In the genomic region with DNA sequence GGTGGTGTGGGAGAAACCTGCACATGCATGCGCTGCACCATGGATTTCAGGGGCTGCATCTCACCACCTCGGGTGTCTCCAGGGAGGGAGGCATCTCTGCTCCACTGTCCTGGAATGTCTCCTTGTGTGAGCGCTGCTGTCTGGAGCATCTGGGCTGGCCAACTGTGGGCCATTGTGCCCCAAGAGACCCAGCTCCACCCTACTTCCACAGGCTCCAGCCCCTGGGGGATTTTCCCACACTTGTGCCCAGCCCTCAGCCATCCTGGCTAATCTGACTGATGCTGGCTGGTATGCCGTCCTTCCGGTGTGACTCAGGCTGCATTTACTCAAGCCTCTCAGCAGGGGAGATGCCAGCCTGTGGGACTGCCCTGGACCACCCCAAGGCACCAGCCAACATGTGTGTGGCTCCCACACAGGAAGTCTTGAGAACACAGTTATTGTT, we compare ENCODE assay signal across 11 cellular contexts.
A peak's percentile ranks its signal among the peaks of the same experiment; 100 is the strongest.
DNase-seq lines count a peak whose midpoint lies in the region; ATAC-seq and TF ChIP-seq lines count a peak whose summit lies in the region.
"Had no signal": no experiment of that assay in that cellular context is flagged by ENCODE, and none has a peak within 500 bp of the region (broad histone marks: within the 10 kb centered on the region; RNA-seq: fewer than 3 reads in every experiment).

No MANE protein-coding gene starts in this region.

- 67 to 76% (median 70%) methylated on average over 4 to 5 of the region's 5 CpGs for WGBS in heart left ventricle, 4 donors
- 91 to 95% methylated on average over 5 of the region's 5 CpGs for WGBS in sigmoid colon, 2 donors
- 81% methylated on average over 5 of the region's 5 CpGs for WGBS in mesenchymal stem cell

- no peak overlapping the region for H3K14ac ChIP-seq in mesenchymal stem cell (ENCODE audit: low read length in 2 of 2)

- H3K9ac ChIP-seq in HCT116 (ENCODE audit: low read length): no peak overlapping the region
- no peak overlapping the region for H3K9ac ChIP-seq in mesenchymal stem cell (ENCODE audit: low read length)

- H3K4ac ChIP-seq in mesenchymal stem cell (ENCODE audit: low read depth in 1 of 2, low read length in 2 of 2): no peak overlapping the region

- TF ChIP-seq POLR2A in HCT116 (IDR thresholded peaks at IDR 0.05; ENCODE audit: borderline replicate concordance, extremely low read depth, insufficient read depth, insufficient read length): no peak
- TF ChIP-seq POLR2A in heart left ventricle (IDR thresholded peaks at IDR 0.05): no peak
- TF ChIP-seq POLR2A in sigmoid colon (IDR thresholded peaks at IDR 0.05): no peak

- H3K9me2 ChIP-seq in HCT116 (ENCODE audit: insufficient read depth): no peaks in the 10 kb centered on the region

- POLR2A ChIA-PET in HCT116 (lab: Charles Lee): no interaction called here

- no TSS peak for BruUV-seq in HCT116 (replicated peaks; lab: Mats Ljungman, UMichigan)

- H2AFZ ChIP-seq in HCT116 (ENCODE audit: low read depth, low read length, poor library complexity, severe bottlenecking): no peak overlapping the region
- no peak overlapping the region for H2AFZ ChIP-seq in mesenchymal stem cell (ENCODE audit: low read depth, low read length)

- no peak for TF ChIP-seq EP300 in sigmoid colon (IDR thresholded peaks at IDR 0.05)

- H2BK5ac ChIP-seq in mesenchymal stem cell (ENCODE audit: low read depth, low read length, poor library complexity, severe bottlenecking): no peak overlapping the region

- H3K18ac ChIP-seq in mesenchymal stem cell (ENCODE audit: low read depth in 1 of 2, low read length in 2 of 2): no peak overlapping the region

- H3K9me3 ChIP-seq in HCT116 (ENCODE audit: control insufficient read depth in 1 of 2, insufficient read depth in 1 of 2, low read depth in 1 of 2, low read length in 2 of 2) (peaks cover 0 to 7% of the 10 kb centered on the region in 2 experiments; a peak in 1 of 4 replicates), heart left ventricle (no peaks in the 10 kb centered on the region), sigmoid colon (no peaks in the 10 kb centered on the region), mesenchymal stem cell (ENCODE audit: control insufficient read depth, low read length) (no peaks in the 10 kb centered on the region)
- H3K9me3 ChIP-seq: testis had no signal

- intact Hi-C loops in HCT116 (cut with micrococcal nuclease): loop anchor here (5.0 kb wide), 1 partner anchor 113 kb away; a partner anchor contains a TSS
- intact Hi-C loops in heart left ventricle (cut with DNase I): no loop called here
- intact Hi-C loops in sigmoid colon (cut with DNase I): no loop called here

- DNase-seq in HCT116 (ENCODE audit: low read depth, low spot score) (no peak), RPMI7951 (ENCODE audit: low read depth) (peak; percentile 6), heart left ventricle (peak; percentile 5 to 29 (median 15)), sigmoid colon (peak; percentile 36), HuH-7.5 (ENCODE audit: low spot score) (no peak), mesenchymal stem cell (no peak)
- DNase-seq: activated CD4-positive, alpha-beta memory T cell treated with anti-CD3 and anti-CD28 coated beads for 36 hours; activated gamma-delta T cell treated with Interleukin-2 at 50 U/mL for 16 hours; MV-4-11; testis had no signal

- TF ChIP-seq CTCF in HCT116 (IDR thresholded peaks at IDR 0.05 in 2 of 3, conservative IDR thresholded peaks at IDR 0.05 in 1 of 3; ENCODE audit: borderline replicate concordance in 1 of 3, insufficient read depth in 1 of 3, low read depth in 2 of 3, low read length in 2 of 3): no peak
- no peak for TF ChIP-seq CTCF in heart left ventricle (IDR thresholded peaks at IDR 0.05)
- TF ChIP-seq CTCF in sigmoid colon (IDR thresholded peaks at IDR 0.05): no peak

- H4K91ac ChIP-seq in mesenchymal stem cell (ENCODE audit: low read length): no peak overlapping the region

- H3K4me3 ChIP-seq in HCT116 (replicated peaks in 1 of 2; ENCODE audit: low read depth in 1 of 2, low read length in 2 of 2) (no peak overlapping the region), heart left ventricle (no peak overlapping the region), sigmoid colon (no peak overlapping the region), mesenchymal stem cell (ENCODE audit: insufficient read depth in 1 of 2, low read depth in 1 of 2, low read length in 2 of 2) (no peak overlapping the region)
- H3K4me3 ChIP-seq: testis had no signal

- H2AK5ac ChIP-seq in mesenchymal stem cell (ENCODE audit: low read length, severe bottlenecking): no peak overlapping the region

- H4K8ac ChIP-seq in mesenchymal stem cell (ENCODE audit: low read length): no peak overlapping the region

- no peak overlapping the region for H2BK120ac ChIP-seq in mesenchymal stem cell (ENCODE audit: low read depth, low read length)

- H2BK15ac ChIP-seq in mesenchymal stem cell (ENCODE audit: low read depth, poor library complexity, severe bottlenecking): no peak overlapping the region

- H3K79me1 ChIP-seq in mesenchymal stem cell (replicated peaks; ENCODE audit: low read length, poor library complexity, severe bottlenecking): no peaks in the 10 kb centered on the region

- H3K27me3 ChIP-seq in HCT116 (ENCODE audit: insufficient read depth, low read length) (no peaks in the 10 kb centered on the region), heart left ventricle (no peaks in the 10 kb centered on the region), sigmoid colon (no peaks in the 10 kb centered on the region), mesenchymal stem cell (ENCODE audit: control insufficient read depth in 1 of 2, insufficient read depth in 1 of 2, low read length in 2 of 2) (peaks cover 20 to 33% of the 10 kb centered on the region in 2 experiments)
- H3K27me3 ChIP-seq: testis had no signal

- TF ChIP-seq RAD21 in HCT116 (IDR thresholded peaks at IDR 0.05; ENCODE audit: low read depth): no peak

- H3K4me2 ChIP-seq in HCT116 (ENCODE audit: low read length) (no peak overlapping the region), mesenchymal stem cell (ENCODE audit: low read length, poor library complexity, severe bottlenecking) (no peak overlapping the region)

- no peak overlapping the region for H3K23ac ChIP-seq in mesenchymal stem cell (ENCODE audit: low read length in 2 of 2)

- H3K79me2 ChIP-seq in HCT116 (ENCODE audit: insufficient read depth, low read length): no peaks in the 10 kb centered on the region

- RAD21 ChIA-PET in HCT116 (lab: Charles Lee; ENCODE audit: low non-redundant PET in 1 of 2, low total read pairs in 2 of 2, uncharacterized antibody in 2 of 2, unreplicated experiment in 2 of 2): no interaction called here

- H3K27ac ChIP-seq in HCT116 (ENCODE audit: low read depth, low read length): no peak overlapping the region
- peak overlapping the region in 1 of 12 donors; percentile 78 for H3K27ac ChIP-seq in heart left ventricle
- H3K27ac ChIP-seq in sigmoid colon: no peak overlapping the region
- H3K27ac ChIP-seq in mesenchymal stem cell (ENCODE audit: low read length, poor library complexity, severe bottlenecking): no peak overlapping the region
- H3K27ac ChIP-seq: testis had no signal

- H3K4me1 ChIP-seq in HCT116 (ENCODE audit: control insufficient read depth in 1 of 2, insufficient read depth in 2 of 2, low read length in 2 of 2) (peaks cover 0 to 10% of the 10 kb centered on the region in 2 experiments; a peak in 1 of 4 replicates), heart left ventricle (peaks cover 0 to 31% (median 7%) of the 10 kb centered on the region in 12 donors), sigmoid colon (no peaks in the 10 kb centered on the region), mesenchymal stem cell (ENCODE audit: control insufficient read depth, insufficient read depth, low read depth, low read length) (no peaks in the 10 kb centered on the region)
- H3K4me1 ChIP-seq: testis had no signal

- H2BK12ac ChIP-seq in mesenchymal stem cell (ENCODE audit: low read length in 2 of 2): no peak overlapping the region

- CTCF ChIA-PET in HCT116 (lab: Charles Lee): no interaction called here

- no peaks in the 10 kb centered on the region for H3K36me3 ChIP-seq in HCT116 (ENCODE audit: control insufficient read depth in 1 of 2, insufficient read depth in 2 of 2, low read length in 2 of 2)
- H3K36me3 ChIP-seq in heart left ventricle: peaks cover 0 to 58% (median 20%) of the 10 kb centered on the region in 9 donors
- peaks cover 0 to 4% (median 0%) of the 10 kb centered on the region in 4 donors for H3K36me3 ChIP-seq in sigmoid colon
- H3K36me3 ChIP-seq in mesenchymal stem cell (ENCODE audit: control insufficient read depth in 1 of 2, insufficient read depth in 2 of 2, low read depth in 1 of 2, low read length in 2 of 2): peaks cover 0 to 7% of the 10 kb centered on the region in 2 experiments

- H4K20me1 ChIP-seq in HCT116 (ENCODE audit: insufficient read depth): no peaks in the 10 kb centered on the region

- ATAC-seq in HCT116 (0 out of 2 replicates have a peak, but pooled peaks have one; percentile 35), heart left ventricle (no peak), GM21515 (IDR thresholded peaks at IDR 0.05; ENCODE audit: unreplicated experiment) (no peak)

TF ChIP-seq in HCT116, 20 proteins besides CTCF, POLR2A, EP300 and RAD21 (continues in another document):
- no peak for TF ChIP-seq JUND (IDR thresholded peaks at IDR 0.05)
- TF ChIP-seq, protein P1, sequence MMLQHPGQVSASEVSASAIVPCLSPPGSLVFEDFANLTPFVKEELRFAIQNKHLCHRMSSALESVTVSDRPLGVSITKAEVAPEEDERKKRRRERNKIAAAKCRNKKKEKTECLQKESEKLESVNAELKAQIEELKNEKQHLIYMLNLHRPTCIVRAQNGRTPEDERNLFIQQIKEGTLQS (IDR thresholded peaks at IDR 0.05): no peak
- TF ChIP-seq, protein P2, sequence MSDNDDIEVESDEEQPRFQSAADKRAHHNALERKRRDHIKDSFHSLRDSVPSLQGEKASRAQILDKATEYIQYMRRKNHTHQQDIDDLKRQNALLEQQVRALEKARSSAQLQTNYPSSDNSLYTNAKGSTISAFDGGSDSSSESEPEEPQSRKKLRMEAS (IDR thresholded peaks at IDR 0.05): no peak
- no peak for TF ChIP-seq EGR1 (IDR thresholded peaks at IDR 0.05; ENCODE audit: low read depth)
- TF ChIP-seq EZH2 (IDR thresholded peaks at IDR 0.05): no peak
- no peak for TF ChIP-seq ZNF274 (IDR thresholded peaks at IDR 0.05; ENCODE audit: low read depth, low read length)
- TF ChIP-seq TCF7L2 (IDR thresholded peaks at IDR 0.05; ENCODE audit: borderline replicate concordance, extremely low read depth, insufficient read depth, insufficient read length): no peak
- TF ChIP-seq EZH2phosphoT487 (IDR thresholded peaks at IDR 0.05; ENCODE audit: borderline replicate concordance): no peak

Comparison
In these comparisons a context has a peak if more than half of its experiments do, and no peak if none do; other contexts are left out.
1. DNase-seq: peak in RPMI7951 (single experiment), heart left ventricle (5 of 5) and sigmoid colon (single experiment); none in HCT116 (single experiment), HuH-7.5 (single experiment) and mesenchymal stem cell (single experiment).